8 cellular contexts compared by ENCODE assay signal in genomic region chr1:108560430-108561144, GRCh38. TPM values are rescaled to one million over a fixed set of nuclear protein-coding genes. Genes with fewer than 3 reads are reported as not detected.
DNase-seq lines count a peak whose midpoint lies in the region; ATAC-seq, FAIRE-seq and TF ChIP-seq lines count a peak whose summit lies in the region.

No MANE protein-coding gene starts in this region.

- H3K4me3 ChIP-seq in HUES64 (ENCODE audit: low read length): peak overlapping the region; percentile 92
- H3K4me3 ChIP-seq in pancreas: peak overlapping the region; percentile 41 to 70 (median 52)

- POLR2A ChIA-PET in RWPE1 (lab: Yijun Ruan, JAX; ENCODE audit: low non-redundant PET): no interaction called here

- H3K9me3 ChIP-seq in HUES64 (ENCODE audit: insufficient read depth, low read depth, low read length) (no peaks in the 10 kb centered on the region), pancreas (no peaks in the 10 kb centered on the region)

- H3K27ac ChIP-seq in HUES64 (ENCODE audit: low read depth, low read length) (no peak overlapping the region), RWPE1 (peak overlapping the region; percentile 76), pancreas (peak overlapping the region in 2 of 4 donors; percentile 44 to 58)

- FAIRE-seq in D721Med (lab: Jason Lieb, UNC): no peak
- no peak for FAIRE-seq in pancreas (lab: Jason Lieb, UNC)

- no peak for DNase-seq in D721Med (ENCODE audit: insufficient read length, low spot score)
- no peak for DNase-seq in RWPE1 (ENCODE audit: low spot score)
- peak; percentile 16 for DNase-seq in activated gamma-delta T cell treated with anti-CD3 and anti-CD28 coated beads, Interleukin-2, amount 50 U/mL, for 16 hours (ENCODE audit: low read depth)
- peak; percentile 65 for DNase-seq in Right ventricle myocardium superior
- DNase-seq in pancreas: peak; percentile 8 to 78 (median 44)

- ATAC-seq in GM21423 (IDR thresholded peaks at IDR 0.05; ENCODE audit: unreplicated experiment) (peak; percentile 34), Right ventricle myocardium superior (ENCODE audit: poor library complexity) (peak; percentile 52), pancreas (peak; percentile 7 to 51 (median 26)), HG03280 (IDR thresholded peaks at IDR 0.05; ENCODE audit: unreplicated experiment) (no peak)

- peaks cover 15% of the 10 kb centered on the region for H3K4me1 ChIP-seq in HUES64 (ENCODE audit: insufficient read depth, low read length)
- H3K4me1 ChIP-seq in pancreas: peaks cover 0 to 18% (median 5%) of the 10 kb centered on the region in 3 donors

- 6% methylated on average over 22 of the region's 22 CpGs for WGBS in HUES64
- WGBS in pancreas, 2 donors: 10 to 12% methylated on average over 22 of the region's 22 CpGs

- H3K36me3 ChIP-seq in HUES64 (ENCODE audit: insufficient read depth, low read length) (no peaks in the 10 kb centered on the region), pancreas (no peaks in the 10 kb centered on the region)

- H3K9ac ChIP-seq in HUES64 (ENCODE audit: low read depth, low read length): peak overlapping the region; percentile 73

- intact Hi-C loops in Right ventricle myocardium superior (cut with DNase I): no loop called here
- intact Hi-C loops in pancreas (cut with DNase I): loop anchor here in 1 of 3 donors (10.0 kb wide), 1 partner anchor 46 kb away; no protein-coding TSS in a partner anchor

- CTCF ChIA-PET in RWPE1 (lab: Yijun Ruan, JAX): interaction anchor here (0.6 to 2.5 kb wide), 10 partner anchors 18 to 1317 kb away, joined by 3 to 18 read pairs (median 3); no protein-coding TSS in a partner anchor

- H3K27me3 ChIP-seq in HUES64 (ENCODE audit: insufficient read depth, low read length): peaks cover 6% of the 10 kb centered on the region; the same call in 1 of the 2 replicates
- no peaks in the 10 kb centered on the region for H3K27me3 ChIP-seq in pancreas

- TF ChIP-seq CTCF in D721Med (IDR thresholded peaks at IDR 0.05; ENCODE audit: insufficient read depth, missing control alignments) (peak; percentile 11), RWPE1 (conservative IDR thresholded peaks at IDR 0.05; ENCODE audit: low read depth) (no peak), pancreas (IDR thresholded peaks at IDR 0.05) (no peak)

RNA-seq across cellular contexts. Expression of gene EEIG2, which starts 0.7 kb away (rescaled TPM):
- polyA plus RNA-seq in HUES64 (2013, experiment 1 of 2): 6.6 TPM
- 9.3 TPM for polyA plus RNA-seq in HUES64 (2013, experiment 2 of 2)
- 5.1 TPM for total RNA-seq in Right ventricle myocardium superior
- 10 to 100 TPM in 2 of 6 donors, 1 to 10 TPM in 4; 2.8 to 13.0 (median 3.3) TPM for total RNA-seq in pancreas
- 1 to 10 TPM; 1.7 to 1.8 TPM for polyA plus RNA-seq in pancreas

Comparison
In these comparisons a context has a peak if more than half of its experiments do, and no peak if none do; other contexts are left out.
1. DNase-seq: peak in activated gamma-delta T cell treated with anti-CD3 and anti-CD28 coated beads, Interleukin-2, amount 50 U/mL, for 16 hours (single experiment), Right ventricle myocardium superior (single experiment) and pancreas (6 of 6); none in D721Med (single experiment) and RWPE1 (single experiment).